ENCODE assay signal across 1 cellular context in the genomic region with DNA sequence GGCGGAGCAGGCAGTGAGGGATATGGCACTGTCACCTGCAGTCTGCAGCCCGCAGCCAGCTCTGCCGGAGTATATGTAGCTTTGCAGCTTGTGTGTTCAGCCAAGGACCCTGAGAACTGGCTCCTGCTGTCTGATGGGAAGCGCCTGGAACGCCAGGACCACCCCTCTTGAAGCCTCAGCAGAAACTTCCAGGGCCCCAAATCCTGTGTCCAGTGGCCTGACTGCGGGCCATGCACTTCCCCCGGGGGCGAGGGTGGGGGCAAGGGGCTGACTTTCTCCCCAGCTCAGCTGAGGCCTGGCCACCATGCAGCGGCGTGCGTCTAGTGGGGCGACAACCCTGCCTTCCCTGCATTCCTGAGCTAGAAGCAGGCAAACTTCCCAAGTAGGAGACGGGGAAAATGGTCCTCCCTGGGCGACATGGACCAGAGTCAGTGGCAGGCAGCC.
TF ChIP-seq lines count a peak whose summit lies in the region.

No MANE protein-coding gene starts in this region.

TF ChIP-seq in H1, 55 proteins besides CTCF, POLR2A, EP300 and RAD21:
- TF ChIP-seq RNF2 (IDR thresholded peaks at IDR 0.05; ENCODE audit: borderline replicate concordance, low read depth, low read length, missing control alignments, poor library complexity, severe bottlenecking) = no peak
